In genomic region chr13:99980201-99981114, GRCh38 we compare ENCODE assay signal across 7 cellular contexts. TPM values are rescaled to one million over a fixed set of nuclear protein-coding genes. Genes with fewer than 3 reads are reported as not detected.
A peak's percentile ranks its signal among the peaks of the same experiment; 100 is the strongest.
DNase-seq lines count a peak whose midpoint lies in the region; ATAC-seq and TF ChIP-seq lines count a peak whose summit lies in the region.

No MANE protein-coding gene starts in this region.

- H3K4me2 ChIP-seq in OCI-LY1 (ENCODE audit: low read length) (peak overlapping the region; percentile 70), parathyroid adenoma (ENCODE audit: low read length) (peak overlapping the region; percentile 62)

- H2AFZ ChIP-seq in OCI-LY1 (ENCODE audit: low read length) = no peak overlapping the region
- no peak overlapping the region for H2AFZ ChIP-seq in parathyroid adenoma

- no peaks in the 10 kb centered on the region for H4K20me1 ChIP-seq in OCI-LY1 (ENCODE audit: insufficient read depth, low read length)

- H3K9ac ChIP-seq in OCI-LY1 (ENCODE audit: low read length) = no peak overlapping the region
- H3K9ac ChIP-seq in parathyroid adenoma = no peak overlapping the region

- ATAC-seq in HG03135 (IDR thresholded peaks at IDR 0.05; ENCODE audit: unreplicated experiment) = peak; percentile 53
- no peak for ATAC-seq in HG03571 (IDR thresholded peaks at IDR 0.05; ENCODE audit: unreplicated experiment)

- H3K4me1 ChIP-seq in OCI-LY1 (ENCODE audit: insufficient read depth, low read length, severe bottlenecking) (no peaks in the 10 kb centered on the region), parathyroid adenoma (no peaks in the 10 kb centered on the region)

- H3K9me2 ChIP-seq in OCI-LY1 (ENCODE audit: low read depth, low read length) = no peaks in the 10 kb centered on the region

- no peaks in the 10 kb centered on the region for H3K36me3 ChIP-seq in OCI-LY1 (ENCODE audit: insufficient read depth, low read length)
- H3K36me3 ChIP-seq in parathyroid adenoma (ENCODE audit: control insufficient read depth, insufficient read depth, low read length) = no peaks in the 10 kb centered on the region

- peak overlapping the region; percentile 60 for H3K4me3 ChIP-seq in OCI-LY1 (ENCODE audit: low read depth, low read length, poor library complexity, severe bottlenecking)
- peak overlapping the region; percentile 50 for H3K4me3 ChIP-seq in fibroblast of villous mesenchyme (ENCODE audit: low read depth, low read length)
- no peak overlapping the region for H3K4me3 ChIP-seq in parathyroid adenoma (ENCODE audit: low read depth, low read length)

- H3K9me3 ChIP-seq in OCI-LY1 (ENCODE audit: low read length) = 0 out of 2 replicates have a peak, but pooled peaks cover 2% of the 10 kb centered on the region
- H3K9me3 ChIP-seq in parathyroid adenoma (ENCODE audit: control insufficient read depth, low read length) = no peaks in the 10 kb centered on the region

- no peaks in the 10 kb centered on the region for H3F3A ChIP-seq in OCI-LY1 (ENCODE audit: insufficient read depth, low read length)

- peaks cover 6% of the 10 kb centered on the region; the same call in 1 of the 2 replicates for H3K27me3 ChIP-seq in OCI-LY1 (ENCODE audit: insufficient read depth, low read length)
- H3K27me3 ChIP-seq in parathyroid adenoma (ENCODE audit: control insufficient read depth, insufficient read depth, low read length) = peaks cover 41% of the 10 kb centered on the region

- H3K27ac ChIP-seq in OCI-LY1 (ENCODE audit: low read depth, low read length, poor library complexity, severe bottlenecking) (no peak overlapping the region), parathyroid adenoma (no peak overlapping the region)

- DNase-seq in GM10266 (ENCODE audit: extremely low spot score) (peak; percentile 91), activated gamma-delta T cell treated with Interleukin-2 at 50 U/mL for 16 hours (peak; percentile 46), fibroblast of villous mesenchyme (ENCODE audit: low read depth) (peak; percentile 52)

- no peaks in the 10 kb centered on the region for H3K79me2 ChIP-seq in OCI-LY1 (ENCODE audit: insufficient read depth, low read length)
- no peaks in the 10 kb centered on the region for H3K79me2 ChIP-seq in parathyroid adenoma

- TF ChIP-seq CTCF in GM10266 (IDR thresholded peaks at IDR 0.05; ENCODE audit: control insufficient read depth, insufficient read depth, low read depth, missing control alignments) (peak; percentile 14), OCI-LY1 (IDR thresholded peaks at IDR 0.05; ENCODE audit: low read length) (no peak), fibroblast of villous mesenchyme (IDR thresholded peaks at IDR 0.05; ENCODE audit: insufficient read depth, low read depth, low read length) (no peak), parathyroid adenoma (IDR thresholded peaks at IDR 0.05) (no peak)

RNA-seq across cellular contexts. Expression of gene ZIC2, which starts 1.1 kb away (rescaled TPM):
- not detected in 2 replicates for total RNA-seq in fibroblast of villous mesenchyme

RNA-seq across cellular contexts. Expression of gene ZIC5, which starts 8.9 kb away (rescaled TPM):
- total RNA-seq in fibroblast of villous mesenchyme = not detected in 2 replicates
